ENCODE assay signal across 24 cellular contexts in genomic region chr11:44356351-44356750, GRCh38.
"Had no signal": no experiment of that assay in that cellular context is flagged by ENCODE, and none has a peak within 500 bp of the region (broad histone marks: within the 10 kb centered on the region; RNA-seq: fewer than 3 reads in every experiment).

No MANE protein-coding gene starts in this region.

- H3K27ac ChIP-seq: ascending aorta, PC-9 had no signal

- H3K9me3 ChIP-seq: ascending aorta had no signal

- DNase-seq: activated CD4-positive, alpha-beta T cell treated with anti-CD3 and anti-CD28 coated beads, Interleukin-2, amount 10 ng/mL, durations not matched to agents 7 days and 5 days; activated CD4-positive, alpha-beta T cell treated with anti-CD3 and anti-CD28 coated beads, Interleukin-2, amount 50 U/mL, for 48 hours; activated CD8-positive, alpha-beta T cell treated with anti-CD3 and anti-CD28 coated beads, Interleukin-2, amount 10 ng/mL, durations not matched to agents 7 days and 5 days; activated gamma-delta T cell; activated naive CD4-positive, alpha-beta T cell treated with Interleukin-2 at 50 U/mL for 16 hours; activated naive CD8-positive, alpha-beta T cell treated with anti-CD3 and anti-CD28 coated beads, Interleukin-2, amount 10 ng/mL, durations not matched to agents 7 days and 5 days; activated T-cell treated with anti-CD3 and anti-CD28 coated beads, Interleukin-2, amount 50 U/mL, for 24 hours; amygdala; cortex of kidney; NCI-H1092 treated with DMSO at 0.1 percent for 48 hours; NCI-H1417; NCI-H146; NCI-H187; NCI-H2029 treated with DMSO at 0.1 percent for 48 hours; NCI-H2107; NCI-H2171; NCI-H510A; NCI-H69; PC-9; Right ventricle myocardium superior; T-cell; T-helper 17 cell; T-helper 9 cell had no signal

- H3K4me2 ChIP-seq: PC-9 had no signal

- H3K4me1 ChIP-seq: ascending aorta had no signal

- ATAC-seq: activated CD8-positive, alpha-beta T cell treated with anti-CD3 and anti-CD28 coated beads, Interleukin-2, amount 10 ng/mL, durations not matched to agents 7 days and 5 days; T-cell; T-helper 17 cell had no signal

- H2AFZ ChIP-seq: PC-9 had no signal

- H3K4me3 ChIP-seq: ascending aorta, PC-9 had no signal

- H3K36me3 ChIP-seq: ascending aorta had no signal

- H3K27me3 ChIP-seq: ascending aorta had no signal
